Comparison of ENCODE assay signal across 8 cellular contexts in the genomic region with DNA sequence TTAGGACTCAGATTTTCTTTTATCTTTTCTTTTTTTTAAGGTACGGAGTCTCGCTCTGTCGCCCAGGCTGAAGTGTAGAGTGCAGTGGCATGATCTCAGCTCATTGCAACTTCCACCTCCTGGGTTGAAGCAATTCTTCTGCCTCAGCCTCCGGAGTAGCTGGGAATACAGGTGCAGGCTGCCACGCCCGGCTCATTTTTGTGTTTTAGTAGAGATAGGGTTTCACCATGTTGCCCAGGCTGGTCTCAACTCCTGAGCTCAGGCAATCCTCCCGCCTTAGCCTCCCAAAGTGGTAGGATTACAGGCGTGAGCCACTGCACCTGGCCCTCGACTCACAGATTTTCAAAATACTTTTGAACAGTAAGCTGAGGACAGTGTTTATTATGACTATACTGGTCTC. TPM values are rescaled to one million over a fixed set of nuclear protein-coding genes. Genes with fewer than 3 reads are reported as not detected.
DNase-seq lines count a peak whose midpoint lies in the region; ATAC-seq and TF ChIP-seq lines count a peak whose summit lies in the region.
"Not testable (repeated sequence)": the region's sequence is repeated elsewhere in the genome, so short reads cannot be mapped to it uniquely, and the experiment has no call there.

No MANE protein-coding gene starts in this region.

- not testable (repeated sequence) for H3K9me3 Mint-ChIP-seq in CD4-positive, alpha-beta T cell; activated CD4-positive, alpha-beta T cell treated with anti-CD3 and anti-CD28 coated beads for 36 hours (ENCODE audit: low read depth); activated naive CD8-positive, alpha-beta T cell (ENCODE audit: low read depth); naive thymus-derived CD8-positive, alpha-beta T cell; stimulated activated memory B cell treated with anti-CD40 and anti-IgM and Interleukin-4, amounts not matched to agents 10 μg/mL and 1 μg/mL and 100 μg/mL, for 72 hours

- POLR2A ChIA-PET in CD4-positive, alpha-beta T cell (lab: Charles Lee) = interaction anchor here (3.2 kb wide), 1 partner anchor 46 kb away, joined by 21 read pairs; no protein-coding TSS in a partner anchor
- POLR2A ChIA-PET in activated CD4-positive, alpha-beta T cell treated with anti-CD3 and anti-CD28 coated beads for 36 hours (lab: Charles Lee) = interaction anchor here (0.8 to 1.4 kb wide), 5 partner anchors 26 to 63 kb away, joined by 3 to 6 read pairs (median 4); no protein-coding TSS in a partner anchor
- POLR2A ChIA-PET in naive thymus-derived CD8-positive, alpha-beta T cell (lab: Charles Lee) = interaction anchor here (0.6 kb wide), 1 partner anchor 30 kb away, joined by 5 read pairs; no protein-coding TSS in a partner anchor

- 78 to 79% methylated on average over 9 of the region's 9 CpGs for WGBS in esophagus, 2 donors

- peaks cover 66% of the 10 kb centered on the region for H3K4me1 Mint-ChIP-seq in CD4-positive, alpha-beta T cell (ENCODE audit: low read depth)
- peaks cover 51% of the 10 kb centered on the region for H3K4me1 Mint-ChIP-seq in activated CD4-positive, alpha-beta T cell treated with anti-CD3 and anti-CD28 coated beads for 36 hours
- peaks cover 52% of the 10 kb centered on the region for H3K4me1 Mint-ChIP-seq in activated naive CD8-positive, alpha-beta T cell (ENCODE audit: low read depth)
- H3K4me1 Mint-ChIP-seq in naive thymus-derived CD8-positive, alpha-beta T cell = peaks cover 25 to 60% (median 53%) of the 10 kb centered on the region in 4 donors
- peaks cover 48% of the 10 kb centered on the region for H3K4me1 Mint-ChIP-seq in stimulated activated memory B cell treated with anti-CD40 and anti-IgM and Interleukin-4, amounts not matched to agents 10 μg/mL and 1 μg/mL and 100 μg/mL, for 72 hours

- peaks cover 29% of the 10 kb centered on the region for H3K4me1 ChIP-seq in OCI-LY3 (ENCODE audit: low read length)
- not testable (repeated sequence) for H3K4me1 ChIP-seq in esophagus (ENCODE audit: control insufficient read depth in 2 of 2, insufficient read depth in 2 of 2, low read length in 1 of 2)

- H3K79me2 ChIP-seq in OCI-LY3 (ENCODE audit: low read length) = peaks cover 10% of the 10 kb centered on the region

- not testable (repeated sequence) for H2AFZ ChIP-seq in OCI-LY3 (ENCODE audit: low read depth, low read length)

- not testable (repeated sequence) for ATAC-seq in CD4-positive, alpha-beta T cell (ENCODE audit: poor library complexity); activated CD4-positive, alpha-beta T cell treated with anti-CD3 and anti-CD28 coated beads for 36 hours; naive thymus-derived CD8-positive, alpha-beta T cell; stimulated activated memory B cell treated with anti-CD40 and anti-IgM and Interleukin-4, amounts not matched to agents 10 μg/mL and 1 μg/mL and 100 μg/mL, for 72 hours

- peak overlapping the region; percentile 95; the same call in 1 of the 2 replicates for H3K4me3 ChIP-seq in OCI-LY3 (ENCODE audit: low read length)
- not testable (repeated sequence) for H3K4me3 ChIP-seq in esophagus (ENCODE audit: low read depth in 1 of 2, low read length in 2 of 2)

- H3K27ac ChIP-seq in CD4-positive, alpha-beta T cell (ENCODE audit: low read depth, low read length) = peak overlapping the region; percentile 91
- H3K27ac ChIP-seq in OCI-LY3 (ENCODE audit: low read length) = not testable (repeated sequence)
- H3K27ac ChIP-seq in esophagus (ENCODE audit: low read depth in 2 of 2, low read length in 1 of 2) = peak overlapping the region; percentile 10 to 46

- peak overlapping the region; percentile 94 for H3K4me3 Mint-ChIP-seq in CD4-positive, alpha-beta T cell
- H3K4me3 Mint-ChIP-seq in activated CD4-positive, alpha-beta T cell treated with anti-CD3 and anti-CD28 coated beads for 36 hours = peak overlapping the region; percentile 88
- H3K4me3 Mint-ChIP-seq in activated naive CD8-positive, alpha-beta T cell = peak overlapping the region; percentile 92
- peak overlapping the region in 8 of 10 donors; percentile 84 to 99 (median 96) for H3K4me3 Mint-ChIP-seq in naive thymus-derived CD8-positive, alpha-beta T cell
- H3K4me3 Mint-ChIP-seq in stimulated activated memory B cell treated with anti-CD40 and anti-IgM and Interleukin-4, amounts not matched to agents 10 μg/mL and 1 μg/mL and 100 μg/mL, for 72 hours = peak overlapping the region; percentile 94

- H3K27me3 Mint-ChIP-seq in CD4-positive, alpha-beta T cell; activated CD4-positive, alpha-beta T cell treated with anti-CD3 and anti-CD28 coated beads for 36 hours; activated naive CD8-positive, alpha-beta T cell; naive thymus-derived CD8-positive, alpha-beta T cell; stimulated activated memory B cell treated with anti-CD40 and anti-IgM and Interleukin-4, amounts not matched to agents 10 μg/mL and 1 μg/mL and 100 μg/mL, for 72 hours: not testable (repeated sequence)

- not testable (repeated sequence) for H3K36me3 ChIP-seq in OCI-LY3 (replicated peaks; ENCODE audit: low read depth, low read length); esophagus (ENCODE audit: control insufficient read depth in 2 of 2, insufficient read depth in 2 of 2, low read length in 1 of 2)

- H3K27ac Mint-ChIP-seq in CD4-positive, alpha-beta T cell = peak overlapping the region; percentile 97
- H3K27ac Mint-ChIP-seq in activated CD4-positive, alpha-beta T cell treated with anti-CD3 and anti-CD28 coated beads for 36 hours = peak overlapping the region; percentile 100
- H3K27ac Mint-ChIP-seq in activated naive CD8-positive, alpha-beta T cell = peak overlapping the region; percentile 87
- H3K27ac Mint-ChIP-seq in naive thymus-derived CD8-positive, alpha-beta T cell = peak overlapping the region; percentile 99 to 100 (median 99)
- peak overlapping the region; percentile 99 for H3K27ac Mint-ChIP-seq in stimulated activated memory B cell treated with anti-CD40 and anti-IgM and Interleukin-4, amounts not matched to agents 10 μg/mL and 1 μg/mL and 100 μg/mL, for 72 hours

- not testable (repeated sequence) for H3K9ac ChIP-seq in OCI-LY3 (ENCODE audit: low read length)

- TF ChIP-seq CTCF in CD4-positive, alpha-beta T cell (IDR thresholded peaks at IDR 0.05); OCI-LY3 (IDR thresholded peaks at IDR 0.05; ENCODE audit: low read depth, low read length): not testable (repeated sequence)

- H3K36me3 Mint-ChIP-seq in CD4-positive, alpha-beta T cell (ENCODE audit: low read depth); activated CD4-positive, alpha-beta T cell treated with anti-CD3 and anti-CD28 coated beads for 36 hours (ENCODE audit: low read depth); activated naive CD8-positive, alpha-beta T cell; naive thymus-derived CD8-positive, alpha-beta T cell; stimulated activated memory B cell treated with anti-CD40 and anti-IgM and Interleukin-4, amounts not matched to agents 10 μg/mL and 1 μg/mL and 100 μg/mL, for 72 hours: not testable (repeated sequence)

- peak overlapping the region; percentile 54 for H3K4me2 ChIP-seq in OCI-LY3 (ENCODE audit: low read length)

- H3K9me3 ChIP-seq in CD4-positive, alpha-beta T cell (ENCODE audit: control insufficient read depth, low read length); OCI-LY3 (ENCODE audit: insufficient read depth, low read length); esophagus (ENCODE audit: control insufficient read depth in 2 of 2, insufficient read depth in 1 of 2, low read depth in 1 of 2, low read length in 1 of 2): not testable (repeated sequence)

- H4K20me1 ChIP-seq in OCI-LY3 (ENCODE audit: insufficient read depth, low read length) = not testable (repeated sequence)

- intact Hi-C loops in CD4-positive, alpha-beta T cell (cut with DNase I, micrococcal nuclease); activated CD4-positive, alpha-beta T cell treated with anti-CD3 and anti-CD28 coated beads for 36 hours (cut with DNase I, micrococcal nuclease): not testable (repeated sequence)

- not testable (repeated sequence) for DNase-seq in CD4-positive, alpha-beta T cell; activated CD4-positive, alpha-beta T cell treated with anti-CD3 and anti-CD28 coated beads for 36 hours; naive thymus-derived CD8-positive, alpha-beta T cell

- TF ChIP-seq RAD21 in Ishikawa (IDR thresholded peaks at IDR 0.05; ENCODE audit: low read depth) = not testable (repeated sequence)

- H3K27me3 ChIP-seq in CD4-positive, alpha-beta T cell (ENCODE audit: control insufficient read depth, insufficient read depth, low read length); OCI-LY3 (ENCODE audit: low read depth, low read length); esophagus (ENCODE audit: control insufficient read depth in 1 of 2, insufficient read depth in 2 of 2, low read length in 2 of 2): not testable (repeated sequence)

- peak; percentile 51; the same call in 1 of the 2 replicates for TF ChIP-seq EP300 in Ishikawa (IDR thresholded peaks at IDR 0.05; ENCODE audit: borderline replicate concordance)

- CTCF ChIA-PET in CD4-positive, alpha-beta T cell (lab: Charles Lee) = interaction anchor here (1.2 to 1.6 kb wide), 2 partner anchors 17 to 188 kb away, joined by 3 to 4 read pairs; a partner anchor contains a TSS
- CTCF ChIA-PET in activated CD4-positive, alpha-beta T cell treated with anti-CD3 and anti-CD28 coated beads for 36 hours (lab: Charles Lee) = interaction anchor here (0.6 to 1.4 kb wide), 7 partner anchors 11 to 98 kb away, joined by 3 to 7 read pairs (median 4); no protein-coding TSS in a partner anchor

RNA-seq across cellular contexts. Expression of a gene that starts 17.1 kb away (rescaled TPM):
- 1 to 10 TPM; 7.5 to 8.5 TPM for total RNA-seq in CD4-positive, alpha-beta T cell
- 1 to 10 TPM; 1.8 to 2.3 TPM for total RNA-seq in activated CD4-positive, alpha-beta T cell treated with anti-CD3 and anti-CD28 coated beads for 36 hours
- polyA plus RNA-seq in esophagus = 1 to 10 TPM; 2.7 to 3.7 TPM
- 1 to 10 TPM; 4.4 to 5.4 TPM for total RNA-seq in naive thymus-derived CD8-positive, alpha-beta T cell
- polyA plus RNA-seq in naive thymus-derived CD8-positive, alpha-beta T cell = 1 to 10 TPM; 4.0 to 6.0 (median 5.1) TPM

RNA-seq across cellular contexts. Expression of a gene that starts 45.0 kb away (rescaled TPM):
- total RNA-seq in CD4-positive, alpha-beta T cell = 10 to 100 TPM; 86.5 to 87.9 TPM
- 100 to 1,000 TPM; 410 to 466 TPM for total RNA-seq in activated CD4-positive, alpha-beta T cell treated with anti-CD3 and anti-CD28 coated beads for 36 hours
- 100 to 1,000 TPM in 1 of 2 donors, 10 to 100 TPM in 1; 59.1 to 128 TPM for polyA plus RNA-seq in esophagus
- total RNA-seq in naive thymus-derived CD8-positive, alpha-beta T cell = 100 to 1,000 TPM; 155 to 168 TPM
- 100 to 1,000 TPM; 160 to 202 (median 174) TPM for polyA plus RNA-seq in naive thymus-derived CD8-positive, alpha-beta T cell
